Comparison of ENCODE assay signal across 13 cellular contexts in the genomic region with DNA sequence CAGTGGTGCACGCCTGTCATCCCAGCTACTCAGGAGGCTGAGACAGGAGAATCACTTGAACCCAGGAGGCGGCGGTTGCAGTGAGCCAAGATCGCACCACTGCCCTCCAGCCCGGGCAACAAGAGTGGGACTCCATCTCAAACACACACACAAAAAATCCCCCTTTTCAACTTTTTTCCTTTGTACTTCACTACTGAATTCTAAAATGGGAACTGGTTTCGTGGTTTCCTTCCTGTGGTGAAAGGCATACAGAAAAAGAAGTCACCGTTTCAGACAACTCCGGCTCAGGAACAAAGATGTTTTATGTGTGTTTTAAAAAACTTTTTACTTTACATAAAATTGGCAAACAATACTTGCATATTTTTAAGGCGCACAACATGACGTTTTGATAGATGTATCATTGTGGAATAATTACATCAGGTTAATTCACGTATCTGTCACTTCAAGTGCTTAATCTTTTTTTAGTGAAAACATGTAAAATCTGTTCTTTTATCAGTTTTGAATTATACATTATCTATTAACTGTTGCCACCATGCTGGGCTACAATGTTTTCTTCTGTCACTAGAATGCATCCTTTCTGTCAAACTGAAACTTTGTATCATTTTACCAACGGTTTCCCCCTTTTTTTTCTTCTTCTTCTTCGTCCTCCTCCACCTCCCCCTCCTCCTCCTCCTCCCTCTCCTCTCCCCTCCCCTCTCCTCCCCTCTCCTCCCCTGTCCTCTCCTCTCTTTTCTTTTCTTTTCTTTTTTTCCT.
A peak's percentile ranks its signal among the peaks of the same experiment; 100 is the strongest.
DNase-seq lines count a peak whose midpoint lies in the region; ATAC-seq and TF ChIP-seq lines count a peak whose summit lies in the region.
"Had no signal": no experiment of that assay in that cellular context is flagged by ENCODE, and none has a peak within 500 bp of the region (broad histone marks: within the 10 kb centered on the region; RNA-seq: fewer than 3 reads in every experiment).

No MANE protein-coding gene starts in this region.

- no peak overlapping the region for H3K9ac ChIP-seq in endodermal cell (ENCODE audit: extremely low read depth, low read length, poor library complexity, severe bottlenecking)

- CTCF ChIA-PET in activated CD8-positive, alpha-beta T cell treated with anti-CD3 and anti-CD28 coated beads for 36 hours (lab: Charles Lee) = no interaction called here

- H3K4me1 ChIP-seq in CD4-positive, CD25-positive, alpha-beta regulatory T cell (ENCODE audit: control insufficient read depth, insufficient read depth, low read length, poor library complexity, severe bottlenecking) = no peaks in the 10 kb centered on the region
- no peaks in the 10 kb centered on the region for H3K4me1 ChIP-seq in endodermal cell (ENCODE audit: control insufficient read depth, insufficient read depth, low read length)
- H3K4me1 ChIP-seq: ascending aorta, right atrium auricular region had no signal

- H3K27ac ChIP-seq in CD4-positive, CD25-positive, alpha-beta regulatory T cell (ENCODE audit: insufficient read depth, low read length, poor library complexity, severe bottlenecking) = no peak overlapping the region
- H3K27ac ChIP-seq in endodermal cell (ENCODE audit: low read depth, low read length) = no peak overlapping the region
- H3K27ac ChIP-seq: ascending aorta, right atrium auricular region had no signal

- no peaks in the 10 kb centered on the region for H3K27me3 ChIP-seq in CD4-positive, CD25-positive, alpha-beta regulatory T cell (ENCODE audit: control insufficient read depth, insufficient read depth, low read length)
- H3K27me3 ChIP-seq in endodermal cell (ENCODE audit: control insufficient read depth, insufficient read depth, low read length, poor library complexity, severe bottlenecking) = no peaks in the 10 kb centered on the region
- H3K27me3 ChIP-seq: ascending aorta, right atrium auricular region had no signal

- no peak for ATAC-seq in CD4-positive, CD25-positive, alpha-beta regulatory T cell (ENCODE audit: low read depth in 2 of 2)
- ATAC-seq in GM19351 (IDR thresholded peaks at IDR 0.05; ENCODE audit: unreplicated experiment) (peak; percentile 65), HG03460 (IDR thresholded peaks at IDR 0.05; ENCODE audit: unreplicated experiment) (peak; percentile 56)
- peak; percentile 55 for ATAC-seq in activated CD8-positive, alpha-beta T cell treated with anti-CD3 and anti-CD28 coated beads for 36 hours
- ATAC-seq: left colon had no signal

- no peak for DNase-seq in CD4-positive, CD25-positive, alpha-beta regulatory T cell
- DNase-seq in activated CD8-positive, alpha-beta T cell treated with anti-CD3 and anti-CD28 coated beads for 36 hours = no peak
- DNase-seq in inferior parietal cortex (ENCODE audit: extremely low spot score) (no peak), NCI-H82 treated with DMSO at 0.1 percent for 48 hours (lab: John Stamatoyannopoulos, UW; ENCODE audit: unreplicated experiment) (no peak), endodermal cell (no peak)
- no peak for DNase-seq in activated CD4-positive, CD25-positive, alpha-beta regulatory T cell (lab: John Stamatoyannopoulos, UW)
- DNase-seq: COR-L47, left colon, NCI-H2171 treated with DMSO at 0.1 percent for 48 hours had no signal

- no peaks in the 10 kb centered on the region for H3K36me3 ChIP-seq in CD4-positive, CD25-positive, alpha-beta regulatory T cell (ENCODE audit: control insufficient read depth, insufficient read depth, low read length)
- H3K36me3 ChIP-seq in endodermal cell (ENCODE audit: control insufficient read depth, insufficient read depth, low read length) = no peaks in the 10 kb centered on the region
- H3K36me3 ChIP-seq: ascending aorta, right atrium auricular region had no signal

- intact Hi-C loops in activated CD8-positive, alpha-beta T cell treated with anti-CD3 and anti-CD28 coated beads for 36 hours (cut with micrococcal nuclease) = no loop called here

- H3K27ac Mint-ChIP-seq in CD4-positive, CD25-positive, alpha-beta regulatory T cell = no peak overlapping the region
- H3K27ac Mint-ChIP-seq in activated CD8-positive, alpha-beta T cell treated with anti-CD3 and anti-CD28 coated beads for 36 hours = no peak overlapping the region
- H3K27ac Mint-ChIP-seq in endodermal cell = no peak overlapping the region

- no peak for TF ChIP-seq CTCF in activated CD8-positive, alpha-beta T cell treated with anti-CD3 and anti-CD28 coated beads for 36 hours (IDR thresholded peaks at IDR 0.05)
- TF ChIP-seq CTCF in endodermal cell (conservative IDR thresholded peaks at IDR 0.05) = no peak

- no peaks in the 10 kb centered on the region for H3K36me3 Mint-ChIP-seq in CD4-positive, CD25-positive, alpha-beta regulatory T cell
- no peaks in the 10 kb centered on the region for H3K36me3 Mint-ChIP-seq in activated CD8-positive, alpha-beta T cell treated with anti-CD3 and anti-CD28 coated beads for 36 hours (ENCODE audit: low read depth)
- H3K36me3 Mint-ChIP-seq in endodermal cell (ENCODE audit: low read depth) = no peaks in the 10 kb centered on the region

- H3K9me3 ChIP-seq in CD4-positive, CD25-positive, alpha-beta regulatory T cell (ENCODE audit: control insufficient read depth in 2 of 2, low read length in 2 of 2) = peaks cover under 1 to 4% of the 10 kb centered on the region in 2 experiments
- peaks cover 3% of the 10 kb centered on the region for H3K9me3 ChIP-seq in endodermal cell (ENCODE audit: control insufficient read depth, low read length)
- H3K9me3 ChIP-seq: ascending aorta had no signal

- no peaks in the 10 kb centered on the region for H3K27me3 Mint-ChIP-seq in CD4-positive, CD25-positive, alpha-beta regulatory T cell
- no peaks in the 10 kb centered on the region for H3K27me3 Mint-ChIP-seq in activated CD8-positive, alpha-beta T cell treated with anti-CD3 and anti-CD28 coated beads for 36 hours
- no peaks in the 10 kb centered on the region for H3K27me3 Mint-ChIP-seq in endodermal cell (ENCODE audit: insufficient read depth)

- H3K4me1 Mint-ChIP-seq in CD4-positive, CD25-positive, alpha-beta regulatory T cell = peaks cover 0 to 22% (median 5%) of the 10 kb centered on the region in 4 donors
- peaks cover 17% of the 10 kb centered on the region for H3K4me1 Mint-ChIP-seq in activated CD8-positive, alpha-beta T cell treated with anti-CD3 and anti-CD28 coated beads for 36 hours (ENCODE audit: low read depth)
- H3K4me1 Mint-ChIP-seq in endodermal cell = no peaks in the 10 kb centered on the region

- H3K9me3 Mint-ChIP-seq in CD4-positive, CD25-positive, alpha-beta regulatory T cell = peaks cover 0 to 9% (median 2%) of the 10 kb centered on the region in 7 donors
- H3K9me3 Mint-ChIP-seq in activated CD8-positive, alpha-beta T cell treated with anti-CD3 and anti-CD28 coated beads for 36 hours = peaks cover 2% of the 10 kb centered on the region
- no peaks in the 10 kb centered on the region for H3K9me3 Mint-ChIP-seq in endodermal cell

- POLR2A ChIA-PET in activated CD8-positive, alpha-beta T cell treated with anti-CD3 and anti-CD28 coated beads for 36 hours (lab: Charles Lee) = no interaction called here

- no peak overlapping the region for H3K4me3 ChIP-seq in CD4-positive, CD25-positive, alpha-beta regulatory T cell (ENCODE audit: low read depth, low read length)
- no peak overlapping the region for H3K4me3 ChIP-seq in endodermal cell (ENCODE audit: low read length)
- H3K4me3 ChIP-seq: ascending aorta, right atrium auricular region had no signal

- H3K4me3 Mint-ChIP-seq in CD4-positive, CD25-positive, alpha-beta regulatory T cell = peak overlapping the region in 3 of 4 donors; percentile 12 to 78 (median 48)
- H3K4me3 Mint-ChIP-seq in activated CD8-positive, alpha-beta T cell treated with anti-CD3 and anti-CD28 coated beads for 36 hours = peak overlapping the region; percentile 48
- H3K4me3 Mint-ChIP-seq in endodermal cell = no peak overlapping the region

- WGBS in endodermal cell (ENCODE audit: insufficient coverage in 1 of 2, insufficient read length in 1 of 2), 2 experiments = 77 to 78% methylated on average over 10 to 13 of the region's 13 CpGs

Comparison
In these comparisons a context has a peak if more than half of its experiments do, and no peak if none do; other contexts are left out.
1. ATAC-seq: peak in GM19351 (single experiment), HG03460 (single experiment) and activated CD8-positive, alpha-beta T cell treated with anti-CD3 and anti-CD28 coated beads for 36 hours (single experiment); none in CD4-positive, CD25-positive, alpha-beta regulatory T cell (0 of 2).